In genomic region chr2:30178618-30179404, GRCh38 we compare ENCODE assay signal across 1 cellular context.
TF ChIP-seq lines count a peak whose summit lies in the region.

No MANE protein-coding gene starts in this region.

TF ChIP-seq in K562, 482 proteins besides CTCF, POLR2A, EP300 and RAD21:
- TF ChIP-seq ATF3 (IDR thresholded peaks at IDR 0.05) (peak; percentile 78), ATF3 (CRISPR knock-in tag; conservative IDR thresholded peaks at IDR 0.05) (no peak), FOXP1 (CRISPR knock-in tag; IDR thresholded peaks at IDR 0.05) (no peak), ARID1B (IDR thresholded peaks at IDR 0.05) (peak; percentile 32; the same call in 1 of the 2 replicates), TCF3 (CRISPR knock-in tag; IDR thresholded peaks at IDR 0.05) (peak; percentile 49; the same call in 1 of the 2 replicates), JUND (IDR thresholded peaks at IDR 0.05; ENCODE audit: borderline replicate concordance, low read depth, low read length) (peak; percentile 73; the same call in 1 of the 2 replicates), JUND (tag; IDR thresholded peaks at IDR 0.05; ENCODE audit: borderline replicate concordance, low read depth, low read length) (peak; percentile 59; the same call in 1 of the 3 replicates), MYC (IDR thresholded peaks at IDR 0.05; ENCODE audit: low read depth, low read length) (0 out of 2 replicates have a peak, but pooled peaks have one; percentile 22), MYC (CRISPR knock-in tag; IDR thresholded peaks at IDR 0.05; ENCODE audit: borderline replicate concordance, low read depth) (no peak), WHSC1 (IDR thresholded peaks at IDR 0.05; ENCODE audit: low read length) (no peak), DPF2 (IDR thresholded peaks at IDR 0.05) (0 out of 2 replicates have a peak, but pooled peaks have one; percentile 12), FOSL1 (tag; conservative IDR thresholded peaks at IDR 0.05) (peak; percentile 70), ARID2 (IDR thresholded peaks at IDR 0.05) (no peak), GTF2A2 (tag; IDR thresholded peaks at IDR 0.05) (no peak), CBFA2T3 (IDR thresholded peaks at IDR 0.05) (peak; percentile 38; the same call in 1 of the 2 replicates), NFIC (IDR thresholded peaks at IDR 0.05) (peak; percentile 70), PCBP2 (IDR thresholded peaks at IDR 0.05; ENCODE audit: low read depth, low read length, poor library complexity, severe bottlenecking) (no peak)
- TF ChIP-seq, protein P1, sequence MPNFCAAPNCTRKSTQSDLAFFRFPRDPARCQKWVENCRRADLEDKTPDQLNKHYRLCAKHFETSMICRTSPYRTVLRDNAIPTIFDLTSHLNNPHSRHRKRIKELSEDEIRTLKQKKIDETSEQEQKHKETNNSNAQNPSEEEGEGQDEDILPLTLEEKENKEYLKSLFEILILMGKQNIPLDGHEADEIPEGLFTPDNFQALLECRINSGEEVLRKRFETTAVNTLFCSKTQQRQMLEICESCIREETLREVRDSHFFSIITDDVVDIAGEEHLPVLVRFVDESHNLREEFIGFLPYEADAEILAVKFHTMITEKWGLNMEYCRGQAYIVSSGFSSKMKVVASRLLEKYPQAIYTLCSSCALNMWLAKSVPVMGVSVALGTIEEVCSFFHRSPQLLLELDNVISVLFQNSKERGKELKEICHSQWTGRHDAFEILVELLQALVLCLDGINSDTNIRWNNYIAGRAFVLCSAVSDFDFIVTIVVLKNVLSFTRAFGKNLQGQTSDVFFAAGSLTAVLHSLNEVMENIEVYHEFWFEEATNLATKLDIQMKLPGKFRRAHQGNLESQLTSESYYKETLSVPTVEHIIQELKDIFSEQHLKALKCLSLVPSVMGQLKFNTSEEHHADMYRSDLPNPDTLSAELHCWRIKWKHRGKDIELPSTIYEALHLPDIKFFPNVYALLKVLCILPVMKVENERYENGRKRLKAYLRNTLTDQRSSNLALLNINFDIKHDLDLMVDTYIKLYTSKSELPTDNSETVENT (CRISPR knock-in tag; IDR thresholded peaks at IDR 0.05): no peak
